Comparison of ENCODE assay signal across 8 cellular contexts in genomic region chr1:176656257-176656995, GRCh38.
DNase-seq lines count a peak whose midpoint lies in the region; ATAC-seq, FAIRE-seq and TF ChIP-seq lines count a peak whose summit lies in the region.

No MANE protein-coding gene starts in this region.

- TF ChIP-seq CTCF in mammary epithelial cell (conservative IDR thresholded peaks at IDR 0.05 in 1 of 2, IDR thresholded peaks at IDR 0.05 in 1 of 2; ENCODE audit: extremely low read depth in 1 of 2, insufficient read depth in 1 of 2, low read depth in 1 of 2, low read length in 2 of 2) (no peak), suprapubic skin (IDR thresholded peaks at IDR 0.05) (no peak), right lobe of liver (IDR thresholded peaks at IDR 0.05) (no peak)

- no peaks in the 10 kb centered on the region for H4K20me1 ChIP-seq in mammary epithelial cell (ENCODE audit: insufficient read depth, low read length)

- H3K9me3 ChIP-seq in mammary epithelial cell (replicated peaks; ENCODE audit: insufficient read depth, low read length) (no peaks in the 10 kb centered on the region), suprapubic skin (peaks cover 5% of the 10 kb centered on the region), right lobe of liver (no peaks in the 10 kb centered on the region)

- CTCF ChIA-PET in mammary epithelial cell (lab: Charles Lee; ENCODE audit: low non-redundant PET), result no interaction called here

- H3K27ac ChIP-seq in mammary epithelial cell (ENCODE audit: insufficient read depth, low read depth, low read length) (no peak overlapping the region), suprapubic skin (peak overlapping the region; percentile 52), right lobe of liver (no peak overlapping the region)

- TF ChIP-seq POLR2A in suprapubic skin (IDR thresholded peaks at IDR 0.05) (no peak), right lobe of liver (IDR thresholded peaks at IDR 0.05) (no peak)

- H3K4me1 ChIP-seq in mammary epithelial cell (ENCODE audit: insufficient read depth, low read length), result peaks cover 7% of the 10 kb centered on the region
- no peaks in the 10 kb centered on the region for H3K4me1 ChIP-seq in suprapubic skin
- H3K4me1 ChIP-seq in right lobe of liver, result no peaks in the 10 kb centered on the region

- dilution Hi-C loops in mammary epithelial cell (cut with HindIII; ENCODE audit: low sequenced_read_pairs), result no loop called here

- no TSS peak for BruUV-seq in mammary epithelial cell (replicated peaks; lab: Mats Ljungman, UMichigan)

- no peaks in the 10 kb centered on the region for H3K79me2 ChIP-seq in mammary epithelial cell (ENCODE audit: insufficient read depth, low read length)

- DNase-seq in HK-2 (ENCODE audit: unreplicated experiment) (peak; percentile 42), mammary epithelial cell (peak; percentile 71), kidney glomerular epithelial cell (lab: John Stamatoyannopoulos, UW) (peak; percentile 77), suprapubic skin (ENCODE audit: low spot score in 2 of 2) (no peak), DMS53 (lab: John Stamatoyannopoulos, UW) (no peak), right lobe of liver (no peak), GM19239 (ENCODE audit: insufficient read length, low spot score) (no peak)

- FAIRE-seq in GM19239 (lab: Jason Lieb, UNC), result no peak

- no peak overlapping the region for H3K4me3 ChIP-seq in mammary epithelial cell (replicated peaks in 1 of 3; ENCODE audit: insufficient read depth in 1 of 3, low read depth in 2 of 3, low read length in 3 of 3)
- H3K4me3 ChIP-seq in suprapubic skin, result no peak overlapping the region
- H3K4me3 ChIP-seq in right lobe of liver, result no peak overlapping the region

- peak overlapping the region; percentile 10 for H2AFZ ChIP-seq in mammary epithelial cell (ENCODE audit: low read depth, low read length)

- TF ChIP-seq EP300 in suprapubic skin (IDR thresholded peaks at IDR 0.05), result no peak

- H3K36me3 ChIP-seq in mammary epithelial cell (ENCODE audit: insufficient read depth, low read length), result no peaks in the 10 kb centered on the region
- H3K36me3 ChIP-seq in suprapubic skin, result no peaks in the 10 kb centered on the region
- no peaks in the 10 kb centered on the region for H3K36me3 ChIP-seq in right lobe of liver

- intact Hi-C loops in mammary epithelial cell (cut with micrococcal nuclease), result loop anchor here (10.0 kb wide), 1 partner anchor 172 kb away; no protein-coding TSS in a partner anchor
- intact Hi-C loops in right lobe of liver (cut with DNase I), result no loop called here

- WGBS in mammary epithelial cell (ENCODE audit: low coverage, missing lambda C conversion rate), result 23% methylated on average over 3 of the region's 3 CpGs
- WGBS in suprapubic skin, result 29% methylated on average over 3 of the region's 3 CpGs
- 75% methylated on average over 1 of the region's 3 CpGs for WGBS in right lobe of liver (ENCODE audit: insufficient coverage, low coverage, low lambda C conversion rate, missing lambda C conversion rate)

- no peak overlapping the region for H3K4me2 ChIP-seq in mammary epithelial cell (ENCODE audit: insufficient read depth, low read depth, low read length)

- in situ Hi-C loops in mammary epithelial cell (cut with MboI; ENCODE audit: low sequenced_read_pairs in 2 of 2), result no loop called here

- no peak overlapping the region for H3K9ac ChIP-seq in mammary epithelial cell (ENCODE audit: insufficient read depth, low read length)

- ATAC-seq in GM21576 (IDR thresholded peaks at IDR 0.05; ENCODE audit: unreplicated experiment), result no peak
- ATAC-seq in right lobe of liver, result no peak

- H3K27me3 ChIP-seq in mammary epithelial cell (ENCODE audit: insufficient read depth, low read length) (no peaks in the 10 kb centered on the region), suprapubic skin (no peaks in the 10 kb centered on the region), right lobe of liver (no peaks in the 10 kb centered on the region)

Comparison
In these comparisons a context has a peak if more than half of its experiments do, and no peak if none do; other contexts are left out.
1. DNase-seq: peak in HK-2 (single experiment), mammary epithelial cell (single experiment) and kidney glomerular epithelial cell (single experiment); none in suprapubic skin (0 of 2), DMS53 (single experiment), right lobe of liver (0 of 3) and GM19239 (single experiment).